Comparison of ENCODE assay signal across 8 cellular contexts in the genomic region with DNA sequence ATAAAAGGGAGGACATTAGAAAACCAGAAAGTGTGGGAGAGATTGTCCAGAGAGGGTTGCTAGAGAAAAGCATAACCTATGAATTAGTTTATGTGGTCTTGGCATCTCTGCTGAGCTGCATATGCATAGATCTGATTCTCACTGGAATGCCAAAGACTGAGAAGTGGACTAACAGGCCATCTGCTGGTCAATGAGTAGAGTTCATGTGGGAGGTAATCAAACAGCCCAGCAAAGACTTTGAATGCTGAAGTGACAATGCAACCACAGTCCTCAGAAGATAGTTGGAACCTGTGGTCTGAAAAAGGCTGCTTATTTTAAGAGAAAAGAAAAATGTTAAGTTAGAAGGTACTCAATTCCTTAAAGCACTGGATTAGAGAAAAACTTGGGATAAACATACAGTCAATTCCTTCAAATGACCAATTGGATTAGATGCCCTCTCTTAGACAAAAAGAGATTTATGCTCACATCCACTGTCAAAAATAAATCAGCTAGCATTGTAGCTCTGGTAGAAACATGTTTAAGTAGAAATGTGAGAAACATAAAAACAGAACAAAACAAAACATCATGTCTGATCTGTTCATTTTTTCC.
A peak's percentile ranks its signal among the peaks of the same experiment; 100 is the strongest.
DNase-seq lines count a peak whose midpoint lies in the region; ATAC-seq and TF ChIP-seq lines count a peak whose summit lies in the region.

No MANE protein-coding gene starts in this region.

- ATAC-seq in GM18907 (IDR thresholded peaks at IDR 0.05; ENCODE audit: unreplicated experiment) (peak; percentile 79), lower lobe of right lung (peak in 1 of 2 donors; percentile 51)

- intact Hi-C loops in lower lobe of right lung (cut with DNase I) (no loop called here), posterior vena cava (cut with DNase I) (no loop called here)

- peak; percentile 8 for TF ChIP-seq CTCF in SU-DHL-6 (IDR thresholded peaks at IDR 0.05; ENCODE audit: insufficient read depth, low read length, poor library complexity, severe bottlenecking)
- peak; percentile 8 for TF ChIP-seq CTCF in lower lobe of right lung (IDR thresholded peaks at IDR 0.05)

- H3K4me1 ChIP-seq in Karpas-422 (ENCODE audit: low read length) (no peaks in the 10 kb centered on the region), lower lobe of right lung (no peaks in the 10 kb centered on the region)

- DNase-seq in A172 (ENCODE audit: low spot score) (peak; percentile 35), Karpas-422 (peak; percentile 42), lower lobe of right lung (no peak), posterior vena cava (ENCODE audit: low spot score) (no peak)
- no peak for DNase-seq in activated CD4-positive, alpha-beta T cell treated with anti-CD3 and anti-CD28 coated beads for 1 hour
- no peak for DNase-seq in activated T-cell treated with anti-CD3 and anti-CD28 coated beads, Interleukin-2, amount 50 U/mL, for 1 hour

- H2AFZ ChIP-seq in Karpas-422 (ENCODE audit: low read length) (no peak overlapping the region), SU-DHL-6 (ENCODE audit: low read depth, low read length, severe bottlenecking) (no peak overlapping the region)

- H3K27me3 ChIP-seq in Karpas-422 (ENCODE audit: low read length), result no peaks in the 10 kb centered on the region
- H3K27me3 ChIP-seq in SU-DHL-6 (ENCODE audit: low read length), result no peaks in the 10 kb centered on the region
- H3K27me3 ChIP-seq in lower lobe of right lung (ENCODE audit: low read depth), result no peaks in the 10 kb centered on the region

- no peaks in the 10 kb centered on the region for H4K20me1 ChIP-seq in Karpas-422 (ENCODE audit: insufficient read depth, low read depth, low read length)
- H4K20me1 ChIP-seq in SU-DHL-6 (ENCODE audit: low read depth, low read length), result no peaks in the 10 kb centered on the region

- H3K4me3 ChIP-seq in Karpas-422 (ENCODE audit: low read length), result no peak overlapping the region
- no peak overlapping the region for H3K4me3 ChIP-seq in SU-DHL-6 (ENCODE audit: insufficient read depth, low read length, poor library complexity, severe bottlenecking)
- H3K4me3 ChIP-seq in lower lobe of right lung, result no peak overlapping the region

- H3F3A ChIP-seq in SU-DHL-6 (ENCODE audit: insufficient read depth), result no peaks in the 10 kb centered on the region

- H3K79me2 ChIP-seq in Karpas-422 (ENCODE audit: low read length) (no peaks in the 10 kb centered on the region), SU-DHL-6 (ENCODE audit: insufficient read depth, low read length) (no peaks in the 10 kb centered on the region)

- no peak overlapping the region for H3K9ac ChIP-seq in Karpas-422 (ENCODE audit: low read length)
- no peak overlapping the region for H3K9ac ChIP-seq in SU-DHL-6 (ENCODE audit: low read length)

- no peaks in the 10 kb centered on the region for H3K9me2 ChIP-seq in Karpas-422 (replicated peaks; ENCODE audit: insufficient read depth, low read length)
- H3K9me2 ChIP-seq in SU-DHL-6 (replicated peaks; ENCODE audit: insufficient read depth, low read length), result no peaks in the 10 kb centered on the region

- H3K9me3 ChIP-seq in Karpas-422 (ENCODE audit: low read length) (peaks cover 15% of the 10 kb centered on the region), SU-DHL-6 (ENCODE audit: insufficient read depth, low read length) (no peaks in the 10 kb centered on the region), lower lobe of right lung (no peaks in the 10 kb centered on the region)

- H3K27ac ChIP-seq in Karpas-422 (ENCODE audit: low read length) (no peak overlapping the region), SU-DHL-6 (ENCODE audit: low read depth, low read length) (no peak overlapping the region), lower lobe of right lung (no peak overlapping the region)

- H3K4me2 ChIP-seq in Karpas-422 (ENCODE audit: low read depth, low read length, poor library complexity, severe bottlenecking) (no peak overlapping the region), SU-DHL-6 (ENCODE audit: low read depth, low read length, poor library complexity, severe bottlenecking) (no peak overlapping the region)

- H3K36me3 ChIP-seq in Karpas-422 (ENCODE audit: insufficient read depth, low read length) (no peaks in the 10 kb centered on the region), SU-DHL-6 (ENCODE audit: low read length) (no peaks in the 10 kb centered on the region), lower lobe of right lung (no peaks in the 10 kb centered on the region)

Comparison
In these comparisons a context has a peak if more than half of its experiments do, and no peak if none do; other contexts are left out.
1. DNase-seq: peak in A172 (single experiment) and Karpas-422 (single experiment); none in lower lobe of right lung (single experiment), activated CD4-positive, alpha-beta T cell treated with anti-CD3 and anti-CD28 coated beads for 1 hour (single experiment), activated T-cell treated with anti-CD3 and anti-CD28 coated beads, Interleukin-2, amount 50 U/mL, for 1 hour (single experiment) and posterior vena cava (single experiment).